23 cellular contexts compared by ENCODE assay signal in the genomic region with DNA sequence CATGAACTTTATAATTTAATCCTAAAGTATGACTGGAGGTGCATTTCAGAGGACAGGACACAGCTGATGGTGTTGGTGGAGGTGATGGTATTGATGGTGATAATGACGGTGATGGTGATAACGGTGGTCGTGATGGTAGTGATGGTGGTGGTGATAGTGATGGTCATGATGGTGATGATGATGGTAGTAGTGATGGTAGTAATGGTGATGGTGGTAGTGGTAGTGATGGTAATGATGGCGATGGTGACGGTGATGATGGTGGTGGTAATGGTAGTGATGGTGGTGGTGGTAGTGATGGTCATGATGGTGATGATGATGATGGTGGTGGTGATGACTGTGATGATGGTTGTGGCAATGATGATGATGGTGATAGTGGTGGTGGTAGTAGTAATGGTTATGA. TPM values are rescaled to one million over a fixed set of nuclear protein-coding genes. Genes with fewer than 3 reads are reported as not detected.
A peak's percentile ranks its signal among the peaks of the same experiment; 100 is the strongest.
DNase-seq lines count a peak whose midpoint lies in the region; ATAC-seq, FAIRE-seq and TF ChIP-seq lines count a peak whose summit lies in the region.
"Had no signal": no experiment of that assay in that cellular context is flagged by ENCODE, and none has a peak within 500 bp of the region (broad histone marks: within the 10 kb centered on the region; RNA-seq: fewer than 3 reads in every experiment).

No MANE protein-coding gene starts in this region.

- H3K27ac ChIP-seq in C4-2B (peak overlapping the region; percentile 56), HEK293 (ENCODE audit: extremely low read depth, low read depth, low read length) (no peak overlapping the region), K562 (ENCODE audit: extremely low read depth, low read depth, low read length) (no peak overlapping the region), vagina (no peak overlapping the region)
- H3K27ac ChIP-seq: BLaER1 had no signal

- TF ChIP-seq CTCF in C4-2B (conservative IDR thresholded peaks at IDR 0.05) (no peak), HEK293 (tag by site-specific recombination; IDR thresholded peaks at IDR 0.05) (no peak), K562 (IDR thresholded peaks at IDR 0.05 in 2 of 3, conservative IDR thresholded peaks at IDR 0.05 in 1 of 3; ENCODE audit: insufficient read depth in 2 of 3, low read depth in 1 of 3, low read length in 3 of 3) (no peak), vagina (IDR thresholded peaks at IDR 0.05) (no peak)

- H3K4me2 ChIP-seq in K562 (ENCODE audit: insufficient read depth, low read length): no peak overlapping the region
- H3K4me2 ChIP-seq: BLaER1 had no signal

- H3K27me3 ChIP-seq in K562 (ENCODE audit: control insufficient read depth in 2 of 2, insufficient read depth in 2 of 2, low read length in 2 of 2) (peaks cover 0 to 24% of the 10 kb centered on the region in 2 experiments; a peak in 2 of 5 replicates), vagina (no peaks in the 10 kb centered on the region)
- H3K27me3 ChIP-seq: BLaER1 had no signal

- H3K79me2 ChIP-seq in K562 (ENCODE audit: control insufficient read depth, insufficient read depth, low read length): no peaks in the 10 kb centered on the region

- TF ChIP-seq POLR2A in K562 (conservative IDR thresholded peaks at IDR 0.05) (no peak), vagina (IDR thresholded peaks at IDR 0.05) (no peak)

- no peak overlapping the region for H3K9ac ChIP-seq in K562 (ENCODE audit: insufficient read depth in 1 of 2, low read depth in 2 of 2, low read length in 2 of 2)
- H3K9ac ChIP-seq: BLaER1 had no signal

- no peaks in the 10 kb centered on the region for H4K20me1 ChIP-seq in K562 (replicated peaks; ENCODE audit: control insufficient read depth, insufficient read depth, low read length)
- H4K20me1 ChIP-seq: BLaER1 had no signal

- H3K4me3 ChIP-seq in HEK293 (ENCODE audit: low read depth, low read length) (no peak overlapping the region), K562 (no peak overlapping the region), vagina (no peak overlapping the region)
- H3K4me3 ChIP-seq: BLaER1, HAP-1 had no signal

- H3K9me1 ChIP-seq in K562 (ENCODE audit: control insufficient read depth, insufficient read depth, low read length): no peaks in the 10 kb centered on the region

- H2AFZ ChIP-seq in K562 (ENCODE audit: low read depth, low read length): no peak overlapping the region

- in situ Hi-C loops in K562 (cut with MboI): no loop called here

- DNase-seq in K562 (ENCODE audit: extremely low read depth in 1 of 4, low spot score in 3 of 4) (no peak), vagina (ENCODE audit: extremely low spot score in 2 of 2) (peak; percentile 22 to 25), OCI-M2 (lab: John Stamatoyannopoulos, UW; ENCODE audit: unreplicated experiment) (no peak), hepatic stellate cell (ENCODE audit: low spot score) (no peak)
- DNase-seq: 8988T; CD8-positive, alpha-beta T cell; COR-L47; DMS 273 treated with DMSO at 0.1 percent for 48 hours; DMS53; DND-41; EL; GOT3; Karpas-422; KBM-7 had no signal

- no peaks in the 10 kb centered on the region for H3K36me3 ChIP-seq in HEK293 (ENCODE audit: control insufficient read depth in 2 of 2, insufficient read depth in 1 of 2, low read length in 2 of 2)
- H3K36me3 ChIP-seq in K562 (ENCODE audit: control insufficient read depth, insufficient read depth, low read length): no peaks in the 10 kb centered on the region
- H3K36me3 ChIP-seq in vagina: peaks cover 0 to 11% of the 10 kb centered on the region in 2 donors
- H3K36me3 ChIP-seq: BLaER1, HAP-1 had no signal

- no peak for TF ChIP-seq RAD21 in K562 (CRISPR knock-in tag; conservative IDR thresholded peaks at IDR 0.05 in 1 of 2, IDR thresholded peaks at IDR 0.05 in 1 of 2)

- FAIRE-seq in K562 (lab: Jason Lieb, UNC): no peak
- FAIRE-seq: GM12892, GM18507 had no signal

- no TSS peak for BruUV-seq in K562 (replicated peaks; lab: Mats Ljungman, UMichigan)

- intact Hi-C loops in K562 (cut with micrococcal nuclease) (no loop called here), vagina (cut with DNase I) (no loop called here)

- POLR2A ChIA-PET in HEK293 (lab: Yijun Ruan, JAX) (no interaction called here), K562 (lab: Yijun Ruan, JAX) (no interaction called here)

- no peaks in the 10 kb centered on the region for H3K9me3 ChIP-seq in HEK293 (ENCODE audit: control insufficient read depth, insufficient read depth, low read depth, low read length)
- no peaks in the 10 kb centered on the region for H3K9me3 ChIP-seq in K562 (replicated peaks; ENCODE audit: control insufficient read depth, insufficient read depth, low read depth, low read length)
- H3K9me3 ChIP-seq in vagina: no peaks in the 10 kb centered on the region
- H3K9me3 ChIP-seq: BLaER1, HAP-1 had no signal

- CTCF ChIA-PET in HEK293 (lab: Yijun Ruan, JAX) (interaction anchor here (0.9 kb wide), 1 partner anchor 33 kb away, joined by 5 read pairs; no protein-coding TSS in a partner anchor), K562 (lab: Yijun Ruan, JAX; ENCODE audit: low intra/inter-chr PET ratio) (no interaction called here)

- no peak for ATAC-seq in K562
- no peak for ATAC-seq in HG02763 (IDR thresholded peaks at IDR 0.05; ENCODE audit: unreplicated experiment)
- ATAC-seq: CD8-positive, alpha-beta T cell had no signal

- H3K4me1 ChIP-seq in HEK293 (ENCODE audit: control insufficient read depth, insufficient read depth, low read length) (no peaks in the 10 kb centered on the region), K562 (replicated peaks in 1 of 2; ENCODE audit: control insufficient read depth in 2 of 2, insufficient read depth in 2 of 2, low read length in 2 of 2) (no peaks in the 10 kb centered on the region), vagina (no peaks in the 10 kb centered on the region)
- H3K4me1 ChIP-seq: BLaER1, HAP-1 had no signal

- WGBS in K562 (ENCODE audit: insufficient coverage, low coverage, missing lambda C conversion rate): 0% methylated on average over 5 of the region's 5 CpGs

- no peak for TF ChIP-seq EP300 in K562 (IDR thresholded peaks at IDR 0.05; ENCODE audit: low read length)

TF ChIP-seq in HEK293, 187 proteins besides CTCF, POLR2A, EP300 and RAD21:
- TF ChIP-seq, protein P1, sequence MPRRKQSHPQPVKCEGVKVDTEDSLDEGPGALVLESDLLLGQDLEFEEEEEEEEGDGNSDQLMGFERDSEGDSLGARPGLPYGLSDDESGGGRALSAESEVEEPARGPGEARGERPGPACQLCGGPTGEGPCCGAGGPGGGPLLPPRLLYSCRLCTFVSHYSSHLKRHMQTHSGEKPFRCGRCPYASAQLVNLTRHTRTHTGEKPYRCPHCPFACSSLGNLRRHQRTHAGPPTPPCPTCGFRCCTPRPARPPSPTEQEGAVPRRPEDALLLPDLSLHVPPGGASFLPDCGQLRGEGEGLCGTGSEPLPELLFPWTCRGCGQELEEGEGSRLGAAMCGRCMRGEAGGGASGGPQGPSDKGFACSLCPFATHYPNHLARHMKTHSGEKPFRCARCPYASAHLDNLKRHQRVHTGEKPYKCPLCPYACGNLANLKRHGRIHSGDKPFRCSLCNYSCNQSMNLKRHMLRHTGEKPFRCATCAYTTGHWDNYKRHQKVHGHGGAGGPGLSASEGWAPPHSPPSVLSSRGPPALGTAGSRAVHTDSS (tag by site-specific recombination; IDR thresholded peaks at IDR 0.05): peak; percentile 60; the same call in 1 of the 2 replicates
- no peak for TF ChIP-seq ZNF274 (IDR thresholded peaks at IDR 0.05; ENCODE audit: low read length)
- TF ChIP-seq ZNF274 (tag by site-specific recombination; IDR thresholded peaks at IDR 0.05; ENCODE audit: borderline replicate concordance): no peak
- TF ChIP-seq TRIM28 (IDR thresholded peaks at IDR 0.05; ENCODE audit: borderline replicate concordance, low read length): no peak

TF ChIP-seq in K562, 482 proteins besides CTCF, POLR2A, EP300 and RAD21:
- TF ChIP-seq EHMT2 (IDR thresholded peaks at IDR 0.05) (0 out of 2 replicates have a peak, but pooled peaks have one; percentile 25), HDAC1 (IDR thresholded peaks at IDR 0.05) (0 out of 4 replicates have a peak, but pooled peaks of 1 of the 2 experiments have one; percentile 42), FOXK2 (conservative IDR thresholded peaks at IDR 0.05 in 1 of 2, IDR thresholded peaks at IDR 0.05 in 1 of 2; ENCODE audit: low read depth in 2 of 2) (no peak)

RNA-seq across cellular contexts. Expression of gene SLC2A9, which starts 40.4 kb away (rescaled TPM):
- 0.53 and 2.7 TPM in 2 replicates for total RNA-seq in K562 (2011; cell fraction: chromatin; rRNA removed; ENCODE audit: low replicate concordance)
- total RNA-seq in K562 (2011; cell fraction: nucleolus; rRNA removed): 1.2 and 1.8 TPM in 2 replicates
- total RNA-seq in K562 (2011; cell fraction: nucleoplasm; rRNA removed): 0.88 and 2.0 TPM in 2 replicates
- total RNA-seq in K562 (2014; rRNA removed) (0.57 and 1.3 TPM in 2 replicates), K562 (2014; rRNA removed; fragmentation: Illumina TruSeq; extraction: Trizol) (0.15 and 0.51 TPM in 2 replicates), K562 (2015; rRNA removed; fragmentation: Illumina TruSeq; extraction: Trizol) (0.23 and 0.36 TPM in 2 replicates), K562 (2021) (0.49 and 0.60 TPM in 2 replicates), vagina (7.9 TPM)
- polyA plus RNA-seq in K562 (2011; rRNA removed) (0.31 and 0.52 TPM in 2 replicates), K562 (2014; fragmentation: Illumina TruSeq; extraction: Trizol) (0.37 and 0.86 TPM in 2 replicates), K562 (2014; fragmentation: Nextera tagmentation; extraction: Ambion mirVana) (under 1 TPM; 0.76 to 0.79 TPM), K562 (2014; rRNA removed) (0.78 and 1.9 TPM in 2 replicates)
- 0.24 and 0.30 TPM in 2 replicates for polyA plus RNA-seq in K562 (2011; cell fraction: cytosol; rRNA removed)
- 0.70 and 1.9 TPM in 2 replicates for polyA plus RNA-seq in K562 (2011; cell fraction: nucleus; rRNA removed)
- 0.76 and 0.96 TPM in 2 replicates for polyA plus RNA-seq in K562 (2012)
- 0.25 and 0.33 TPM in 2 replicates for polyA minus RNA-seq in K562 (2011; rRNA and poly(A)+ RNA removed)
- polyA minus RNA-seq in K562 (2011; cell fraction: cytosol; rRNA and poly(A)+ RNA removed): not detected in 2 replicates
- polyA minus RNA-seq in K562 (2011; cell fraction: nucleus; rRNA and poly(A)+ RNA removed): 2.6 TPM in 2 replicates
- total RNA-seq: A673, G401 had no signal

Comparison
In these comparisons a context has a peak if more than half of its experiments do, and no peak if none do; other contexts are left out.
1. DNase-seq: peak in vagina (2 of 2); none in K562 (0 of 4), OCI-M2 (single experiment) and hepatic stellate cell (single experiment).